Comparison of ENCODE assay signal across 21 cellular contexts in genomic region chr12:46439793-46440511, GRCh38.
DNase-seq lines count a peak whose midpoint lies in the region; ATAC-seq and TF ChIP-seq lines count a peak whose summit lies in the region.
"Had no signal": no experiment of that assay in that cellular context is flagged by ENCODE, and none has a peak within 500 bp of the region (broad histone marks: within the 10 kb centered on the region; RNA-seq: fewer than 3 reads in every experiment).

No MANE protein-coding gene starts in this region.

- TF ChIP-seq CTCF in PC-9 (conservative IDR thresholded peaks at IDR 0.05), result no peak
- no peak for TF ChIP-seq CTCF in fibroblast of lung (conservative IDR thresholded peaks at IDR 0.05 in 1 of 2, IDR thresholded peaks at IDR 0.05 in 1 of 2; ENCODE audit: low read depth in 1 of 2, low read length in 2 of 2)

- BruUV-seq in PC-9 (replicated peaks; lab: Mats Ljungman, UMichigan), result no TSS peak

- 0 out of 2 replicates have a peak overlapping the region, but pooled peaks have one; percentile 16 for H3K27ac ChIP-seq in PC-9
- H3K27ac ChIP-seq in fibroblast of lung (ENCODE audit: insufficient read depth, low read length), result no peak overlapping the region
- H3K27ac ChIP-seq: 22Rv1, dorsolateral prefrontal cortex, spleen, thoracic aorta had no signal

- no peak overlapping the region for H3K4me3 ChIP-seq in PC-9
- no peak overlapping the region for H3K4me3 ChIP-seq in fibroblast of lung (replicated peaks in 1 of 4; ENCODE audit: control extremely low read depth in 1 of 4, insufficient read depth in 1 of 4, low read depth in 3 of 4, low read length in 4 of 4)
- H3K4me3 ChIP-seq: dorsolateral prefrontal cortex, spleen, thoracic aorta had no signal

- H3K27me3 ChIP-seq in PC-9 (ENCODE audit: insufficient read depth, low read depth), result no peaks in the 10 kb centered on the region
- no peaks in the 10 kb centered on the region for H3K27me3 ChIP-seq in fibroblast of lung (ENCODE audit: control insufficient read depth, insufficient read depth, low read length)
- H3K27me3 ChIP-seq: dorsolateral prefrontal cortex, spleen had no signal

- peaks cover 20% of the 10 kb centered on the region for H3K4me1 ChIP-seq in PC-9 (replicated peaks; ENCODE audit: insufficient read depth)
- H3K4me1 ChIP-seq in fibroblast of lung (ENCODE audit: control insufficient read depth, extremely low read depth, insufficient read depth, low read length), result peaks cover 5% of the 10 kb centered on the region

- no peaks in the 10 kb centered on the region for H3K9me2 ChIP-seq in PC-9 (ENCODE audit: insufficient read depth)

- H3K9me3 ChIP-seq in PC-9 (ENCODE audit: insufficient read depth, low read depth) (peaks cover 4% of the 10 kb centered on the region; the same call in 1 of the 2 replicates), fibroblast of lung (ENCODE audit: control insufficient read depth, insufficient read depth, low read depth, low read length) (no peaks in the 10 kb centered on the region)
- H3K9me3 ChIP-seq: spleen, thoracic aorta had no signal

- DNase-seq in DMS53 (lab: John Stamatoyannopoulos, UW), result peak; percentile 38
- DNase-seq in DMS53 treated with DMSO at 0.1 percent for 48 hours (lab: John Stamatoyannopoulos, UW; ENCODE audit: unreplicated experiment), result no peak
- DNase-seq in PC-9, result no peak
- DNase-seq in fibroblast of lung (ENCODE audit: low read depth in 2 of 2), result peak; percentile 34 to 59
- no peak for DNase-seq in NCI-H1436 treated with DMSO at 0.1 percent for 48 hours (lab: John Stamatoyannopoulos, UW)
- DNase-seq in inferior parietal cortex (ENCODE audit: extremely low spot score), result no peak
- no peak for DNase-seq in left ventricle myocardium superior
- DNase-seq: activated T-cell treated with anti-CD3 and anti-CD28 coated beads, Interleukin-2, amount 50 U/mL, for 48 hours; anterior cingulate cortex; COR-L47; dorsolateral prefrontal cortex; NCI-H1694; NCI-H748 treated with DMSO at 0.1 percent for 48 hours; occipital lobe; OCI-M1; spleen; stimulated activated CD4-positive, alpha-beta T cell treated with anti-CD3 and anti-CD28 coated beads, Interleukin-4, amount 100 ng/mL, for 1 hour; stimulated activated naive CD4-positive, alpha-beta T cell had no signal

- CTCF ChIA-PET in PC-9 (lab: Charles Lee), result interaction anchor here (0.6 kb wide), 1 partner anchor 10 kb away, joined by 20 read pairs; no protein-coding TSS in a partner anchor

- ATAC-seq in HG02623 (IDR thresholded peaks at IDR 0.05; ENCODE audit: unreplicated experiment) (no peak), left ventricle myocardium superior (no peak)

- H3K9ac ChIP-seq in fibroblast of lung (ENCODE audit: insufficient read depth, low read length), result no peak overlapping the region

- H3K36me3 ChIP-seq in PC-9 (ENCODE audit: low read depth) (no peaks in the 10 kb centered on the region), fibroblast of lung (ENCODE audit: control insufficient read depth, insufficient read depth, low read length) (no peaks in the 10 kb centered on the region)
- H3K36me3 ChIP-seq: spleen, thoracic aorta had no signal

- H3K79me2 ChIP-seq in PC-9 (ENCODE audit: low read depth), result no peaks in the 10 kb centered on the region
- no peaks in the 10 kb centered on the region for H3K79me2 ChIP-seq in fibroblast of lung (ENCODE audit: control insufficient read depth, insufficient read depth, low read length)

- intact Hi-C loops in PC-9 (cut with micrococcal nuclease; ENCODE audit: unreplicated experiment), result loop anchor here (10.0 kb wide), 1 partner anchor 525 kb away; no protein-coding TSS in a partner anchor
- intact Hi-C loops in left ventricle myocardium superior (cut with micrococcal nuclease), result no loop called here

- POLR2A ChIA-PET in PC-9 (lab: Charles Lee; ENCODE audit: unreplicated experiment), result interaction anchor here (0.6 kb wide), 1 partner anchor 368 kb away, joined by 6 read pairs; no protein-coding TSS in a partner anchor

- no peaks in the 10 kb centered on the region for H3F3A ChIP-seq in PC-9 (ENCODE audit: insufficient read depth, low read depth)

- H4K20me1 ChIP-seq in PC-9 (ENCODE audit: insufficient read depth) (no peaks in the 10 kb centered on the region), fibroblast of lung (ENCODE audit: control insufficient read depth, extremely low read depth, insufficient read depth, low read length) (no peaks in the 10 kb centered on the region)

- H2AFZ ChIP-seq in PC-9, result no peak overlapping the region
- H2AFZ ChIP-seq in fibroblast of lung (ENCODE audit: low read length), result no peak overlapping the region

- H3K4me2 ChIP-seq in PC-9 (no peak overlapping the region), fibroblast of lung (ENCODE audit: extremely low read depth, insufficient read depth, low read length) (no peak overlapping the region)

Comparison
In these comparisons a context has a peak if more than half of its experiments do, and no peak if none do; other contexts are left out.
1. DNase-seq: peak in DMS53 (single experiment) and fibroblast of lung (2 of 2); none in DMS53 treated with DMSO at 0.1 percent for 48 hours (single experiment), PC-9 (0 of 2), NCI-H1436 treated with DMSO at 0.1 percent for 48 hours (single experiment), inferior parietal cortex (single experiment) and left ventricle myocardium superior (single experiment).